ENCODE assay signal across 8 cellular contexts in genomic region chr3:13282528-13282985, GRCh38.
DNase-seq lines count a peak whose midpoint lies in the region; ATAC-seq and TF ChIP-seq lines count a peak whose summit lies in the region.
"Had no signal": no experiment of that assay in that cellular context is flagged by ENCODE, and none has a peak within 500 bp of the region (broad histone marks: within the 10 kb centered on the region; RNA-seq: fewer than 3 reads in every experiment).

No MANE protein-coding gene starts in this region.

- TF ChIP-seq CTCF in Peyer's patch (IDR thresholded peaks at IDR 0.05) (no peak), heart right ventricle (IDR thresholded peaks at IDR 0.05) (no peak), sigmoid colon (IDR thresholded peaks at IDR 0.05) (no peak)

- intact Hi-C loops in heart right ventricle (cut with DNase I) (loop anchor here in 5 of 10 donors (2.0 to 10.0 kb wide), 5 partner anchors 22 to 190 kb away; no protein-coding TSS in a partner anchor), sigmoid colon (cut with DNase I) (no loop called here)

- peak in 1 of 2 experiments; percentile 27 for DNase-seq in HAP-1 (ENCODE audit: low spot score in 2 of 2)
- peak in 1 of 3 donors; percentile 45 for DNase-seq in Peyer's patch
- no peak for DNase-seq in heart right ventricle
- peak; percentile 56 for DNase-seq in sigmoid colon
- no peak for DNase-seq in pons (ENCODE audit: low spot score)
- DNase-seq: SJCRH30 had no signal

- H3K9me3 ChIP-seq in HAP-1 (peaks cover 9% of the 10 kb centered on the region), Peyer's patch (peaks cover 0 to 12% (median 4%) of the 10 kb centered on the region in 4 donors), heart right ventricle (peaks cover 0 to 20% (median 0%) of the 10 kb centered on the region in 11 donors), sigmoid colon (peaks cover 0 to 12% (median 8%) of the 10 kb centered on the region in 4 donors)
- H3K9me3 ChIP-seq: SJCRH30 had no signal

- no peak for TF ChIP-seq EP300 in sigmoid colon (IDR thresholded peaks at IDR 0.05)

- in situ Hi-C loops in HAP-1 (cut with MboI; ENCODE audit: low sequenced_read_pairs) = no loop called here

- H3K4me1 ChIP-seq in HAP-1 (peaks cover 3% of the 10 kb centered on the region; the same call in 1 of the 2 replicates), Peyer's patch (peaks cover 0 to 13% (median 7%) of the 10 kb centered on the region in 4 donors), heart right ventricle (peaks cover 0 to 35% (median 20%) of the 10 kb centered on the region in 9 donors), sigmoid colon (peaks cover 0 to 15% (median 13%) of the 10 kb centered on the region in 4 donors)

- peak overlapping the region; percentile 47 for H3K4me3 ChIP-seq in HAP-1
- peak overlapping the region; percentile 24 to 54 (median 54) for H3K4me3 ChIP-seq in Peyer's patch
- H3K4me3 ChIP-seq in heart right ventricle = peak overlapping the region; percentile 54 to 80 (median 66)
- H3K4me3 ChIP-seq in sigmoid colon = peak overlapping the region; percentile 27 to 47 (median 45)
- H3K4me3 ChIP-seq: SJCRH30 had no signal

- TF ChIP-seq POLR2A in Peyer's patch (IDR thresholded peaks at IDR 0.05) = no peak
- TF ChIP-seq POLR2A in sigmoid colon (IDR thresholded peaks at IDR 0.05) = no peak

- H3K36me3 ChIP-seq in HAP-1 (replicated peaks) (no peaks in the 10 kb centered on the region), Peyer's patch (no peaks in the 10 kb centered on the region), heart right ventricle (no peaks in the 10 kb centered on the region), sigmoid colon (no peaks in the 10 kb centered on the region)
- H3K36me3 ChIP-seq: SJCRH30 had no signal

- H3K27me3 ChIP-seq in HAP-1 (ENCODE audit: low read depth) = no peaks in the 10 kb centered on the region
- H3K27me3 ChIP-seq in Peyer's patch = peaks cover 0 to 17% of the 10 kb centered on the region in 2 donors
- peaks cover 9 to 77% (median 51%) of the 10 kb centered on the region in 7 donors for H3K27me3 ChIP-seq in heart right ventricle
- peaks cover 31 to 71% (median 44%) of the 10 kb centered on the region in 3 donors for H3K27me3 ChIP-seq in sigmoid colon

- ATAC-seq in heart right ventricle (no peak), GM19467 (IDR thresholded peaks at IDR 0.05; ENCODE audit: unreplicated experiment) (no peak), HG03565 (IDR thresholded peaks at IDR 0.05; ENCODE audit: unreplicated experiment) (no peak)

- H3K27ac ChIP-seq in Peyer's patch = peak overlapping the region; percentile 27 to 65 (median 56)
- peak overlapping the region; percentile 71 to 91 (median 81) for H3K27ac ChIP-seq in heart right ventricle
- H3K27ac ChIP-seq in sigmoid colon = peak overlapping the region; percentile 47 to 61 (median 56)
- H3K27ac ChIP-seq: SJCRH30 had no signal

- 1 to 2% methylated on average over 32 to 69 of the region's 69 CpGs for WGBS in heart right ventricle, 2 donors
- 1 to 2% methylated on average over 69 of the region's 69 CpGs for WGBS in sigmoid colon, 2 donors
